20 cellular contexts compared by ENCODE assay signal in the genomic region with DNA sequence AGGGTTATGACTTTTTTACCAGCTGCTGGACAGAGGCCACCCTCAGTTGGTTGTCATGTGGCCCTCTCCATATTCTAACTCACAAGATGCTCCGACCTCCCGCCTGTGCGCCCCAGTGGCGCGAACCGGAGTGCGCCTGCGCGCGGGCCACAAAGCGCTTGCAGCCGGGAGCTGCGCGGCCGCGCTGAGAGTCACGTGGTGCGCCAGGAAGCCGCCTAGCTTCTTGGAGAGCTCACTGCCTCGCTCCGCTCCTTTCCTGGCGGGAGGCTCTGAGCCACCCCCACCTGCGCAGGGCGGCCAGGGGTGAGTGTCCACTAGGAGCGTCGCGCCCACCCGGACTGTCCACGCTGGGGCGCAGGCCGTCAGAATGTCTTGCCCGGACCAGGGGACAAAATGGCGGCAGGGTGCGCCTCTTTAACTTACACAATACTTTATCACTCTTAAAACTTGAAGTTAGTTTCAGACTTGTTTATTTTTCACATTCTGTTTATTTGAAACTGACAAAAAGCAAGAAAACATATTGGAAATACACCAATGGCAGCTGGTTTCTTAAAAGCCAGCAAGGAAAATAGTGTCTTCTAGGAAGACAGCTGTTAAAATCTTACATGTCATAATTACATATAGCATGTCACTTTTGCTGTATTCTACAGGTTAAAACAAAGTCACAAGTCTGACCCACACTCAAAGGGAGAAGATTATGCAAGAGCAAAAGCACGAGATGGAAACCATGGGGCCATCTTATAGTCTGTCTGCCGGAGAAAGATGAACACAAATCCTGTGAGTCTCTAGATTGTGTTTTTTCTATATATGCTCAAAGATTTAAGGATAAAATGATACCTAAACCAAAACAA.
"Had no signal": no experiment of that assay in that cellular context is flagged by ENCODE, and none has a peak within 500 bp of the region (broad histone marks: within the 10 kb centered on the region; RNA-seq: fewer than 3 reads in every experiment).

No MANE protein-coding gene starts in this region.

- H3K4me1 Mint-ChIP-seq: natural killer cell had no signal

- H3K36me3 ChIP-seq: colonic mucosa, left lung, suprapubic skin, WERI-Rb-1 had no signal

- DNase-seq: activated CD4-positive, alpha-beta memory T cell treated with anti-CD3 and anti-CD28 coated beads for 36 hours; activated gamma-delta T cell; activated T-cell treated with anti-CD3 and anti-CD28 coated beads, Interleukin-2, amount 50 U/mL, for 4 hours; central memory CD4-positive, alpha-beta T cell; colonic mucosa; hypothalamus; kidney; natural killer cell; retina; small intestine; stimulated activated CD4-positive, alpha-beta T cell treated with anti-CD3 and anti-CD28 coated beads, Interleukin-4, amount 100 ng/mL, for 4 hours; stimulated activated CD8-positive, alpha-beta memory T cell treated with anti-CD3 and anti-CD28 coated beads, Interleukin-4, amount 100 ng/mL, for 48 hours; WERI-Rb-1 had no signal

- H3K27ac ChIP-seq: colonic mucosa, left lung, suprapubic skin, WERI-Rb-1 had no signal

- H3K36me3 Mint-ChIP-seq: activated CD4-positive, alpha-beta memory T cell treated with anti-CD3 and anti-CD28 coated beads for 36 hours had no signal

- ATAC-seq: activated naive CD4-positive, alpha-beta T cell treated with anti-CD3 and anti-CD28 coated beads, Interleukin-2, amount 50 U/mL, for 72 hours; activated T-cell treated with anti-CD3 and anti-CD28 coated beads, Interleukin-2, amount 50 U/mL, for 4 hours; esophagus mucosa; left lung had no signal

- H3K4me3 Mint-ChIP-seq: activated CD4-positive, alpha-beta memory T cell treated with anti-CD3 and anti-CD28 coated beads for 36 hours; activated T-cell treated with anti-CD3 and anti-CD28 coated beads, Interleukin-2, amount 50 U/mL, for 4 hours; natural killer cell; stimulated activated naive CD8-positive, alpha-beta T cell treated with anti-CD3 and anti-CD28 coated beads, Interleukin-15, Interleukin-2, amounts not matched to agents 100 ng/mL and 50 ng/mL, for 24 hours; T-helper 1 cell treated with Interleukin-12 subunit alpha and Interleukin-12 subunit beta and Interleukin-4 antibody, amounts not matched to agents 30 μg/mL and 1 μg/mL, for 36 hours had no signal

- FAIRE-seq: endometrium, kidney, small intestine had no signal

- H3K4me1 ChIP-seq: colonic mucosa, left lung, suprapubic skin had no signal

- H3K9me3 ChIP-seq: colonic mucosa had no signal

- H3K27ac Mint-ChIP-seq: activated CD4-positive, alpha-beta memory T cell treated with anti-CD3 and anti-CD28 coated beads for 36 hours; activated naive CD4-positive, alpha-beta T cell treated with anti-CD3 and anti-CD28 coated beads, Interleukin-2, amount 50 U/mL, for 72 hours; natural killer cell; stimulated activated naive CD8-positive, alpha-beta T cell treated with anti-CD3 and anti-CD28 coated beads, Interleukin-15, Interleukin-2, amounts not matched to agents 100 ng/mL and 50 ng/mL, for 24 hours; T-helper 1 cell treated with Interleukin-12 subunit alpha and Interleukin-12 subunit beta and Interleukin-4 antibody, amounts not matched to agents 30 μg/mL and 1 μg/mL, for 36 hours had no signal

- H3K27me3 ChIP-seq: colonic mucosa, left lung, suprapubic skin had no signal

- H3K4me3 ChIP-seq: colonic mucosa, left lung, suprapubic skin had no signal
